Comparison of ENCODE assay signal across 18 cellular contexts in genomic region chr6:130324657-130325056, GRCh38. TPM values are rescaled to one million over a fixed set of nuclear protein-coding genes. Genes with fewer than 3 reads are reported as not detected.
DNase-seq lines count a peak whose midpoint lies in the region; ATAC-seq and TF ChIP-seq lines count a peak whose summit lies in the region.
"Had no signal": no experiment of that assay in that cellular context is flagged by ENCODE, and none has a peak within 500 bp of the region (broad histone marks: within the 10 kb centered on the region; RNA-seq: fewer than 3 reads in every experiment).

No MANE protein-coding gene starts in this region.

- H3K27ac ChIP-seq in spleen = no peak overlapping the region
- no peak overlapping the region for H3K27ac ChIP-seq in tibial nerve
- H3K27ac ChIP-seq: tibial artery had no signal

- H3K4me1 ChIP-seq in adipocyte (ENCODE audit: control insufficient read depth, insufficient read depth, low read length) (peaks cover 16% of the 10 kb centered on the region), spleen (peaks cover 0 to 6% (median 0%) of the 10 kb centered on the region in 6 donors), tibial nerve (peaks cover 0 to 5% (median 0%) of the 10 kb centered on the region in 4 donors)
- H3K4me1 ChIP-seq: tibial artery had no signal

- intact Hi-C loops in spleen (cut with DNase I; ENCODE audit: low total_unique reads) = loop anchor here (10.0 kb wide), 2 partner anchors 370 to 550 kb away; no protein-coding TSS in a partner anchor

- TF ChIP-seq CTCF in spleen (IDR thresholded peaks at IDR 0.05 in 8 of 11, conservative IDR thresholded peaks at IDR 0.05 in 3 of 11) (no peak), tibial nerve (IDR thresholded peaks at IDR 0.05) (no peak)

- H3K9me3 Mint-ChIP-seq in activated CD8-positive, alpha-beta T cell treated with anti-CD3 and anti-CD28 coated beads, Interleukin-2, amount 10 ng/mL, durations not matched to agents 7 days and 5 days (ENCODE audit: insufficient read depth) = no peaks in the 10 kb centered on the region

- no peak for TF ChIP-seq EP300 in tibial nerve (IDR thresholded peaks at IDR 0.05)

- peaks cover 15% of the 10 kb centered on the region for H3K4me1 Mint-ChIP-seq in activated CD8-positive, alpha-beta T cell treated with anti-CD3 and anti-CD28 coated beads, Interleukin-2, amount 10 ng/mL, durations not matched to agents 7 days and 5 days (ENCODE audit: low read depth)

- peak overlapping the region; percentile 18 for H3K4me3 ChIP-seq in adipocyte (ENCODE audit: low read length)
- no peak overlapping the region for H3K4me3 ChIP-seq in skeletal muscle cell (ENCODE audit: low read depth, low read length)
- no peak overlapping the region for H3K4me3 ChIP-seq in spleen
- H3K4me3 ChIP-seq in tibial nerve = no peak overlapping the region
- H3K4me3 ChIP-seq: tibial artery had no signal

- CTCF ChIA-PET in activated CD8-positive, alpha-beta T cell treated with anti-CD3 and anti-CD28 coated beads, Interleukin-2, amount 10 ng/mL, durations not matched to agents 7 days and 5 days (lab: Charles Lee) = interaction anchor here (0.8 to 5.4 kb wide), 7 partner anchors 9 to 519 kb away, joined by 3 to 43 read pairs (median 4); no protein-coding TSS in a partner anchor

- peak overlapping the region; percentile 75 for H3K9ac ChIP-seq in adipocyte (ENCODE audit: low read length)

- DNase-seq in EL (peak; percentile 81), adipocyte (ENCODE audit: low read depth) (peak; percentile 82), fibroblast of peridontal ligament (ENCODE audit: extremely low read depth) (peak; percentile 88), skeletal muscle cell (ENCODE audit: low read depth) (peak; percentile 65), erythroblast (lab: John Stamatoyannopoulos, UW) (no peak), spleen (no peak), tibial nerve (ENCODE audit: low spot score in 2 of 2) (no peak)
- no peak for DNase-seq in activated CD8-positive, alpha-beta T cell treated with anti-CD3 and anti-CD28 coated beads, Interleukin-2, amount 10 ng/mL, durations not matched to agents 7 days and 5 days
- DNase-seq: activated naive CD4-positive, alpha-beta T cell; C1 segment of cervical spinal cord; caudate nucleus; DMS53; GOT3; MV-4-11; stimulated activated CD4-positive, alpha-beta T cell treated with anti-CD3 and anti-CD28 coated beads, Interleukin-2, amount 100 ng/mL, for 24 hours; T-helper 17 cell; tibial artery had no signal

- H3K27me3 Mint-ChIP-seq in activated CD8-positive, alpha-beta T cell treated with anti-CD3 and anti-CD28 coated beads, Interleukin-2, amount 10 ng/mL, durations not matched to agents 7 days and 5 days (ENCODE audit: low read depth) = peaks cover 8% of the 10 kb centered on the region
- H3K27me3 Mint-ChIP-seq: T-helper 17 cell had no signal

- no peaks in the 10 kb centered on the region for H3K36me3 Mint-ChIP-seq in activated CD8-positive, alpha-beta T cell treated with anti-CD3 and anti-CD28 coated beads, Interleukin-2, amount 10 ng/mL, durations not matched to agents 7 days and 5 days (ENCODE audit: low read depth)

- no peak overlapping the region for H3K4me3 Mint-ChIP-seq in activated CD8-positive, alpha-beta T cell treated with anti-CD3 and anti-CD28 coated beads, Interleukin-2, amount 10 ng/mL, durations not matched to agents 7 days and 5 days
- H3K4me3 Mint-ChIP-seq: T-helper 17 cell had no signal

- H3K27me3 ChIP-seq in adipocyte (replicated peaks; ENCODE audit: control insufficient read depth, insufficient read depth, low read length) (no peaks in the 10 kb centered on the region), spleen (replicated peaks in 1 of 7) (no peaks in the 10 kb centered on the region), tibial nerve (no peaks in the 10 kb centered on the region)
- H3K27me3 ChIP-seq: tibial artery had no signal

- H3K36me3 ChIP-seq in adipocyte (ENCODE audit: control insufficient read depth, insufficient read depth, low read length, severe bottlenecking) (no peaks in the 10 kb centered on the region), spleen (no peaks in the 10 kb centered on the region), tibial nerve (no peaks in the 10 kb centered on the region)
- H3K36me3 ChIP-seq: tibial artery had no signal

- H3K27ac Mint-ChIP-seq in activated CD8-positive, alpha-beta T cell treated with anti-CD3 and anti-CD28 coated beads, Interleukin-2, amount 10 ng/mL, durations not matched to agents 7 days and 5 days = no peak overlapping the region
- H3K27ac Mint-ChIP-seq: T-helper 17 cell had no signal

- ATAC-seq in activated CD8-positive, alpha-beta T cell treated with anti-CD3 and anti-CD28 coated beads, Interleukin-2, amount 10 ng/mL, durations not matched to agents 7 days and 5 days = no peak
- ATAC-seq: activated CD4-positive, CD25-positive, alpha-beta regulatory T cell treated with anti-CD3 and anti-CD28 coated beads, Interleukin-2, amount 50 U/mL, for 24 hours; T-helper 17 cell had no signal

- 73 to 88% (median 87%) methylated on average over 4 of the region's 4 CpGs for WGBS in spleen, 5 donors
- WGBS in tibial nerve, 2 donors = 41 to 42% methylated on average over 4 of the region's 4 CpGs

- no peak for TF ChIP-seq POLR2A in erythroblast (IDR thresholded peaks at IDR 0.05; ENCODE audit: low read length)
- TF ChIP-seq POLR2A in spleen (IDR thresholded peaks at IDR 0.05) = no peak
- TF ChIP-seq POLR2A in tibial nerve (IDR thresholded peaks at IDR 0.05) = no peak

- POLR2A ChIA-PET in activated CD8-positive, alpha-beta T cell treated with anti-CD3 and anti-CD28 coated beads, Interleukin-2, amount 10 ng/mL, durations not matched to agents 7 days and 5 days (lab: Charles Lee) = no interaction called here

- no peaks in the 10 kb centered on the region for H3K9me3 ChIP-seq in adipocyte (ENCODE audit: control insufficient read depth, low read length)
- peaks cover 0 to 4% (median 0%) of the 10 kb centered on the region in 8 donors for H3K9me3 ChIP-seq in spleen
- H3K9me3 ChIP-seq in tibial nerve = no peaks in the 10 kb centered on the region
- H3K9me3 ChIP-seq: tibial artery had no signal

RNA-seq across cellular contexts. Expression of gene TMEM200A, which starts 41.2 kb away (rescaled TPM):
- total RNA-seq in spleen (1 to 10 TPM in 6 of 7 donors, under 1 TPM in 1; 0.68 to 2.3 (median 1.8) TPM), tibial nerve (10 to 100 TPM in 2 of 4 donors, 1 to 10 TPM in 2; 5.3 to 11.8 (median 8.1) TPM)
- polyA plus RNA-seq in spleen = under 1 TPM; 0.33 to 0.94 (median 0.90) TPM
- total RNA-seq in activated CD8-positive, alpha-beta T cell treated with anti-CD3 and anti-CD28 coated beads, Interleukin-2, amount 10 ng/mL, durations not matched to agents 7 days and 5 days = 1 to 10 TPM; 2.6 to 2.7 TPM

Comparison
In these comparisons a context has a peak if more than half of its experiments do, and no peak if none do; other contexts are left out.
1. DNase-seq: peak in EL (single experiment), adipocyte (single experiment), fibroblast of peridontal ligament (single experiment) and skeletal muscle cell (single experiment); none in erythroblast (0 of 2), spleen (single experiment), tibial nerve (0 of 2) and activated CD8-positive, alpha-beta T cell treated with anti-CD3 and anti-CD28 coated beads, Interleukin-2, amount 10 ng/mL, durations not matched to agents 7 days and 5 days (single experiment).